ENCODE assay signal across 15 cellular contexts in the genomic region with DNA sequence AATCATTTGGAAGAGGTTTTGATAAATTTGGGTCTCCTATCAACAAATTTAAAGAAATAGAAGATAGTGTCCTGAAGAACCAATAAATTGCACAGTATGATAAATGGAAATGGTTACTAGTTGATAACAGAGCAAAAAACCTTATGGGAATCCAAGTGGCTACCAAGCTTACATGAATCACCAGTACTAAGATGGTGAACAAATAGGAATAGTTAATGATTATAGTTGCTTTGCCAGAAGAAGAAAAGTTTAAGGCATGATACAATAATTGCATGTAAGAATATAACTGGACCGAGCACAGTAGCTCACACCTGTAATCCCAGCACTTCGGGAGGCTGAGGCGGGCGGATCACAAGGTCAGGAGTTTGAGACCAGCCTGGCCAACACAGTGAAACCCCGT. TPM values are rescaled to one million over a fixed set of nuclear protein-coding genes. Genes with fewer than 3 reads are reported as not detected.
DNase-seq lines count a peak whose midpoint lies in the region; ATAC-seq and TF ChIP-seq lines count a peak whose summit lies in the region.
"Had no signal": no experiment of that assay in that cellular context is flagged by ENCODE, and none has a peak within 500 bp of the region (broad histone marks: within the 10 kb centered on the region; RNA-seq: fewer than 3 reads in every experiment).

No MANE protein-coding gene starts in this region.

- intact Hi-C loops in activated CD4-positive, alpha-beta T cell treated with anti-CD3 and anti-CD28 coated beads, Interleukin-2, amount 10 ng/mL, durations not matched to agents 24 days and 14 days (cut with micrococcal nuclease): no loop called here

- H3K27me3 Mint-ChIP-seq in progenitor cell of endocrine pancreas: no peaks in the 10 kb centered on the region
- H3K27me3 Mint-ChIP-seq in activated CD4-positive, alpha-beta T cell treated with anti-CD3 and anti-CD28 coated beads, Interleukin-2, amount 10 ng/mL, durations not matched to agents 24 days and 14 days: no peaks in the 10 kb centered on the region
- H3K27me3 Mint-ChIP-seq: B cell had no signal

- H3K4me3 ChIP-seq in RWPE2 (ENCODE audit: severe bottlenecking) (no peak overlapping the region), fibroblast of lung (replicated peaks in 1 of 4; ENCODE audit: control extremely low read depth in 1 of 4, insufficient read depth in 1 of 4, low read depth in 3 of 4, low read length in 4 of 4) (no peak overlapping the region)

- no peak overlapping the region for H2AFZ ChIP-seq in fibroblast of lung (ENCODE audit: low read length)

- peak overlapping the region; percentile 36 for H3K27ac ChIP-seq in RWPE2 (ENCODE audit: poor library complexity, severe bottlenecking)
- peak overlapping the region; percentile 57 for H3K27ac ChIP-seq in fibroblast of lung (ENCODE audit: insufficient read depth, low read length)

- no peaks in the 10 kb centered on the region for H4K20me1 ChIP-seq in fibroblast of lung (ENCODE audit: control insufficient read depth, extremely low read depth, insufficient read depth, low read length)

- peaks cover 2% of the 10 kb centered on the region for H3K36me3 Mint-ChIP-seq in progenitor cell of endocrine pancreas (ENCODE audit: insufficient read depth)
- H3K36me3 Mint-ChIP-seq in activated CD4-positive, alpha-beta T cell treated with anti-CD3 and anti-CD28 coated beads, Interleukin-2, amount 10 ng/mL, durations not matched to agents 24 days and 14 days (ENCODE audit: low read depth): no peaks in the 10 kb centered on the region

- no peaks in the 10 kb centered on the region for H3K79me2 ChIP-seq in fibroblast of lung (ENCODE audit: control insufficient read depth, insufficient read depth, low read length)

- H3K27ac Mint-ChIP-seq in progenitor cell of endocrine pancreas: peak overlapping the region; percentile 52
- H3K27ac Mint-ChIP-seq in activated CD4-positive, alpha-beta T cell treated with anti-CD3 and anti-CD28 coated beads, Interleukin-2, amount 10 ng/mL, durations not matched to agents 24 days and 14 days: no peak overlapping the region
- H3K27ac Mint-ChIP-seq: B cell had no signal

- H3K27me3 ChIP-seq in RWPE2 (ENCODE audit: insufficient read depth, poor library complexity, severe bottlenecking) (no peaks in the 10 kb centered on the region), fibroblast of lung (ENCODE audit: control insufficient read depth, insufficient read depth, low read length) (no peaks in the 10 kb centered on the region)

- H3K4me3 Mint-ChIP-seq in progenitor cell of endocrine pancreas (ENCODE audit: low read depth): no peak overlapping the region
- H3K4me3 Mint-ChIP-seq in activated CD4-positive, alpha-beta T cell treated with anti-CD3 and anti-CD28 coated beads, Interleukin-2, amount 10 ng/mL, durations not matched to agents 24 days and 14 days: no peak overlapping the region
- H3K4me3 Mint-ChIP-seq: B cell had no signal

- no peak for ATAC-seq in RWPE2 (ENCODE audit: low read depth)

- H3K9me3 ChIP-seq in RWPE2 (ENCODE audit: severe bottlenecking) (no peaks in the 10 kb centered on the region), fibroblast of lung (ENCODE audit: control insufficient read depth, insufficient read depth, low read depth, low read length) (no peaks in the 10 kb centered on the region)
- H3K9me3 ChIP-seq: SK-N-SH had no signal

- DNase-seq in Caki2 (ENCODE audit: low read depth) (peak; percentile 53), RWPE2 (ENCODE audit: low spot score) (no peak), fibroblast of lung (ENCODE audit: low read depth in 2 of 2) (no peak), progenitor cell of endocrine pancreas (ENCODE audit: low spot score, unreplicated experiment) (no peak), NK-92 (lab: John Stamatoyannopoulos, UW; ENCODE audit: unreplicated experiment) (no peak), NCI-H187 treated with DMSO at 0.1 percent for 48 hours (lab: John Stamatoyannopoulos, UW) (no peak)
- no peak for DNase-seq in activated CD4-positive, alpha-beta T cell treated with anti-CD3 and anti-CD28 coated beads, Interleukin-2, amount 10 ng/mL, durations not matched to agents 24 days and 14 days
- DNase-seq: DMS 273 treated with DMSO at 0.1 percent for 48 hours; GF-D8; NCI-H1105 treated with DMSO at 0.1 percent for 48 hours; NCI-H1694; NK-92 treated with Interleukin-12 subunit alpha and Interleukin-12 subunit beta, amount 100 ng/mL, for 24 hours; SHP77 treated with DMSO at 0.1 percent for 48 hours; SK-N-SH had no signal

- H3K4me1 Mint-ChIP-seq in progenitor cell of endocrine pancreas (ENCODE audit: low read depth): peaks cover 3% of the 10 kb centered on the region
- no peaks in the 10 kb centered on the region for H3K4me1 Mint-ChIP-seq in activated CD4-positive, alpha-beta T cell treated with anti-CD3 and anti-CD28 coated beads, Interleukin-2, amount 10 ng/mL, durations not matched to agents 24 days and 14 days
- H3K4me1 Mint-ChIP-seq: B cell had no signal

- H3K4me2 ChIP-seq in fibroblast of lung (ENCODE audit: extremely low read depth, insufficient read depth, low read length): no peak overlapping the region
- H3K4me2 ChIP-seq: SK-N-SH had no signal

- no peak overlapping the region for H3K9ac ChIP-seq in fibroblast of lung (ENCODE audit: insufficient read depth, low read length)
- H3K9ac ChIP-seq: SK-N-SH had no signal

- peaks cover 7% of the 10 kb centered on the region for H3K4me1 ChIP-seq in RWPE2 (ENCODE audit: insufficient read depth, poor library complexity, severe bottlenecking)
- H3K4me1 ChIP-seq in fibroblast of lung (ENCODE audit: control insufficient read depth, extremely low read depth, insufficient read depth, low read length): no peaks in the 10 kb centered on the region

- H3K9me3 Mint-ChIP-seq in progenitor cell of endocrine pancreas (ENCODE audit: low read depth): no peaks in the 10 kb centered on the region
- no peaks in the 10 kb centered on the region for H3K9me3 Mint-ChIP-seq in activated CD4-positive, alpha-beta T cell treated with anti-CD3 and anti-CD28 coated beads, Interleukin-2, amount 10 ng/mL, durations not matched to agents 24 days and 14 days

- no peaks in the 10 kb centered on the region for H3K36me3 ChIP-seq in RWPE2 (ENCODE audit: low read depth)
- H3K36me3 ChIP-seq in fibroblast of lung (ENCODE audit: control insufficient read depth, insufficient read depth, low read length): no peaks in the 10 kb centered on the region

- in situ Hi-C loops in Caki2 (cut with HindIII; ENCODE audit: low pct_unique_long_range_greater_than_20kb, low sequenced_read_pairs): no loop called here

- TF ChIP-seq CTCF in RWPE2 (IDR thresholded peaks at IDR 0.05; ENCODE audit: poor library complexity, severe bottlenecking) (no peak), fibroblast of lung (conservative IDR thresholded peaks at IDR 0.05 in 1 of 2, IDR thresholded peaks at IDR 0.05 in 1 of 2; ENCODE audit: low read depth in 1 of 2, low read length in 2 of 2) (no peak), progenitor cell of endocrine pancreas (IDR thresholded peaks at IDR 0.05; ENCODE audit: unreplicated experiment) (no peak)

RNA-seq across cellular contexts. Expression of gene INO80D, which starts 19.6 kb away (rescaled TPM):
- total RNA-seq in Caki2 (2014; rRNA removed; shearing (Covaris generic); ENCODE audit: low replicate concordance): 1.1 and 1.8 TPM in 2 replicates
- total RNA-seq in fibroblast of lung: 5.1 and 7.4 TPM in 2 replicates
- 4.2 and 4.8 TPM in 2 replicates for polyA plus RNA-seq in fibroblast of lung
- 1.2 and 1.8 TPM in 2 replicates for polyA plus RNA-seq in fibroblast of lung (2012)
- polyA minus RNA-seq in fibroblast of lung (ENCODE audit: low replicate concordance): 5.4 and 21.9 TPM in 2 replicates
- 25.2 and 26.3 TPM in 2 replicates for total RNA-seq in progenitor cell of endocrine pancreas
- total RNA-seq in activated CD4-positive, alpha-beta T cell treated with anti-CD3 and anti-CD28 coated beads, Interleukin-2, amount 10 ng/mL, durations not matched to agents 24 days and 14 days: 26.2 and 27.5 TPM in 2 replicates

RNA-seq across cellular contexts. Expression of gene NDUFS1, which starts 53.7 kb away (rescaled TPM):
- 75.5 and 103 TPM in 2 replicates for total RNA-seq in Caki2 (2014; rRNA removed; shearing (Covaris generic); ENCODE audit: low replicate concordance)
- 81.2 and 133 TPM in 2 replicates for total RNA-seq in fibroblast of lung
- 118 and 128 TPM in 2 replicates for polyA plus RNA-seq in fibroblast of lung
- polyA plus RNA-seq in fibroblast of lung (2012): 60.0 and 67.4 TPM in 2 replicates
- 28.1 and 45.9 TPM in 2 replicates for polyA minus RNA-seq in fibroblast of lung (ENCODE audit: low replicate concordance)
- total RNA-seq in progenitor cell of endocrine pancreas: 71.6 and 77.6 TPM in 2 replicates
- 81.5 and 82.6 TPM in 2 replicates for total RNA-seq in activated CD4-positive, alpha-beta T cell treated with anti-CD3 and anti-CD28 coated beads, Interleukin-2, amount 10 ng/mL, durations not matched to agents 24 days and 14 days

RNA-seq across cellular contexts. Expression of gene EEF1B2, which starts 54.2 kb away (rescaled TPM):
- 231 and 282 TPM in 2 replicates for total RNA-seq in Caki2 (2014; rRNA removed; shearing (Covaris generic); ENCODE audit: low replicate concordance)
- total RNA-seq in fibroblast of lung (439 and 578 TPM in 2 replicates), progenitor cell of endocrine pancreas (453 and 492 TPM in 2 replicates)
- 936 and 984 TPM in 2 replicates for polyA plus RNA-seq in fibroblast of lung
- polyA plus RNA-seq in fibroblast of lung (2012): 834 and 850 TPM in 2 replicates
- polyA minus RNA-seq in fibroblast of lung (ENCODE audit: low replicate concordance): 221 and 339 TPM in 2 replicates
- total RNA-seq in activated CD4-positive, alpha-beta T cell treated with anti-CD3 and anti-CD28 coated beads, Interleukin-2, amount 10 ng/mL, durations not matched to agents 24 days and 14 days: 761 and 768 TPM in 2 replicates
